13 cellular contexts compared by ENCODE assay signal in genomic region chr17:53749178-53749577, GRCh38.
DNase-seq lines count a peak whose midpoint lies in the region; ATAC-seq, FAIRE-seq and TF ChIP-seq lines count a peak whose summit lies in the region.
"Had no signal": no experiment of that assay in that cellular context is flagged by ENCODE, and none has a peak within 500 bp of the region (broad histone marks: within the 10 kb centered on the region; RNA-seq: fewer than 3 reads in every experiment).

No MANE protein-coding gene starts in this region.

- no peak overlapping the region for H4K91ac ChIP-seq in H9 (ENCODE audit: insufficient read length, low read depth, low read length)

- no peak overlapping the region for H3K27ac ChIP-seq in H9 (ENCODE audit: insufficient read length, low read depth, low read length)
- no peak overlapping the region for H3K27ac ChIP-seq in small intestine (ENCODE audit: low read depth in 1 of 2, low read length in 1 of 2)
- H3K27ac ChIP-seq: heart right ventricle, skin epidermis had no signal

- no peak for ATAC-seq in GM19467 (IDR thresholded peaks at IDR 0.05; ENCODE audit: unreplicated experiment)
- ATAC-seq: heart right ventricle had no signal

- H3K9me3 ChIP-seq in H9 (ENCODE audit: control insufficient read depth, low read depth, low read length), result no peaks in the 10 kb centered on the region
- no peaks in the 10 kb centered on the region for H3K9me3 ChIP-seq in small intestine (ENCODE audit: control insufficient read depth, low read depth)

- H3K36me3 Mint-ChIP-seq in H9 (ENCODE audit: insufficient read depth in 1 of 3, low read depth in 3 of 3), result peaks cover 13 to 34% (median 23%) of the 10 kb centered on the region in 3 experiments

- H2BK5ac ChIP-seq in H9 (ENCODE audit: insufficient read length, low read length), result no peak overlapping the region

- no peak overlapping the region for H2BK20ac ChIP-seq in H9 (ENCODE audit: low read depth, low read length, poor library complexity, severe bottlenecking)

- no peak overlapping the region for H2AFZ ChIP-seq in H9 (ENCODE audit: low read length)

- H3K4ac ChIP-seq in H9 (ENCODE audit: low read depth, low read length), result no peak overlapping the region

- H3K79me1 ChIP-seq in H9 (ENCODE audit: insufficient read depth, low read depth, low read length, poor library complexity, severe bottlenecking), result no peaks in the 10 kb centered on the region

- H3K4me2 ChIP-seq in H9 (ENCODE audit: insufficient read depth, insufficient read length, low read length), result no peak overlapping the region

- H3K4me3 ChIP-seq in small intestine (ENCODE audit: low read depth in 1 of 2, low read length in 2 of 2), result no peak overlapping the region
- H3K4me3 ChIP-seq: heart right ventricle, skin epidermis had no signal

- no peak overlapping the region for H4K5ac ChIP-seq in H9 (ENCODE audit: insufficient read length, low read depth, low read length)

- peaks cover 32 to 35% of the 10 kb centered on the region in 2 experiments for H3K4me1 Mint-ChIP-seq in H9
- H3K4me1 Mint-ChIP-seq: activated CD4-positive, alpha-beta T cell treated with anti-CD3 and anti-CD28 coated beads, Interleukin-2, amount 10 ng/mL, durations not matched to agents 7 days and 5 days had no signal

- H3K14ac ChIP-seq in H9 (ENCODE audit: insufficient read depth, low read length), result no peak overlapping the region

- no peak overlapping the region for H2AK5ac ChIP-seq in H9 (ENCODE audit: insufficient read length, low read length)

- peaks cover 20 to 28% of the 10 kb centered on the region in 2 experiments for H3K9me3 Mint-ChIP-seq in H9

- no peak overlapping the region for H3T11ph ChIP-seq in H9 (ENCODE audit: low read length)

- peak overlapping the region; percentile 70 to 97 (median 80); a peak in 5 of 7 replicates for H3K27ac Mint-ChIP-seq in H9
- H3K27ac Mint-ChIP-seq: activated CD4-positive, alpha-beta T cell treated with anti-CD3 and anti-CD28 coated beads, Interleukin-2, amount 10 ng/mL, durations not matched to agents 7 days and 5 days had no signal

- DNase-seq in H9 (peak; percentile 60), RPMI7951 (ENCODE audit: low read depth) (peak; percentile 48), glomerular visceral epithelial cell (ENCODE audit: extremely low spot score) (peak; percentile 59), small intestine (peak; percentile 9), SKM-1 treated with dmso at 0.1 percent for 144 hours (lab: John Stamatoyannopoulos, UW; ENCODE audit: unreplicated experiment) (no peak)
- no peak for DNase-seq in activated CD8-positive, alpha-beta memory T cell treated with anti-CD3 and anti-CD28 coated beads, Interleukin-2, amount 50 U/mL, for 4 hours
- DNase-seq: activated CD4-positive, alpha-beta T cell treated with anti-CD3 and anti-CD28 coated beads, Interleukin-2, amount 10 ng/mL, durations not matched to agents 7 days and 5 days; activated gamma-delta T cell treated with Interleukin-2 at 50 U/mL for 16 hours; heart right ventricle; Karpas-422; NCI-H446 treated with DMSO at 0.1 percent for 48 hours had no signal

- H3K23ac ChIP-seq in H9 (ENCODE audit: insufficient read length, low read depth, low read length), result no peak overlapping the region

- H3K9ac ChIP-seq in H9 (ENCODE audit: extremely low read depth, insufficient read length, low read length), result no peak overlapping the region

- TF ChIP-seq CTCF in H9 (conservative IDR thresholded peaks at IDR 0.05), result no peak

- H4K20me1 ChIP-seq in H9 (ENCODE audit: control insufficient read depth, insufficient read depth, insufficient read length), result no peaks in the 10 kb centered on the region

- no peak overlapping the region for H2BK15ac ChIP-seq in H9 (ENCODE audit: low read depth, low read length)

- H3K27me3 Mint-ChIP-seq in H9 (ENCODE audit: low read depth), result no peaks in the 10 kb centered on the region
- H3K27me3 Mint-ChIP-seq: activated CD4-positive, alpha-beta T cell treated with anti-CD3 and anti-CD28 coated beads, Interleukin-2, amount 10 ng/mL, durations not matched to agents 7 days and 5 days had no signal

- no peaks in the 10 kb centered on the region for H3K4me1 ChIP-seq in H9 (ENCODE audit: insufficient read depth, low read length)
- no peaks in the 10 kb centered on the region for H3K4me1 ChIP-seq in small intestine (ENCODE audit: control insufficient read depth in 2 of 2, insufficient read depth in 1 of 2, low read depth in 1 of 2, low read length in 1 of 2)
- H3K4me1 ChIP-seq: heart right ventricle had no signal

- FAIRE-seq in small intestine (lab: Jason Lieb, UNC), result no peak

- no peak overlapping the region for H3K56ac ChIP-seq in H9 (ENCODE audit: insufficient read length, low read depth, low read length)

- H3K79me2 ChIP-seq in H9 (ENCODE audit: insufficient read depth, low read length), result no peaks in the 10 kb centered on the region

- H2BK120ac ChIP-seq in H9 (ENCODE audit: low read depth, low read length, poor library complexity, severe bottlenecking), result no peak overlapping the region

- no CpG with 5 or more reads among the region's 1 CpG for WGBS in H9 (ENCODE audit: extremely low coverage, insufficient read length, low lambda C conversion rate)
- WGBS in small intestine, 3 donors, result 57 to 84% (median 70%) methylated on average over 1 of the region's 1 CpG

- no peak overlapping the region for H2BK12ac ChIP-seq in H9 (ENCODE audit: insufficient read length, low read depth, low read length)

- H3K18ac ChIP-seq in H9 (ENCODE audit: insufficient read length, low read depth, low read length), result no peak overlapping the region

- no peaks in the 10 kb centered on the region for H3K36me3 ChIP-seq in small intestine (ENCODE audit: control insufficient read depth in 2 of 2, insufficient read depth in 2 of 2, low read length in 2 of 2)
- H3K36me3 ChIP-seq: heart right ventricle had no signal

- H3K4me3 Mint-ChIP-seq in H9, result no peak overlapping the region; a peak in 1 of 5 replicates
- H3K4me3 Mint-ChIP-seq: activated CD4-positive, alpha-beta T cell treated with anti-CD3 and anti-CD28 coated beads, Interleukin-2, amount 10 ng/mL, durations not matched to agents 7 days and 5 days had no signal

- no peak overlapping the region for H4K8ac ChIP-seq in H9 (replicated peaks; ENCODE audit: insufficient read length, low read depth, low read length)

- H3K27me3 ChIP-seq in H9 (ENCODE audit: insufficient read depth, low read length) (no peaks in the 10 kb centered on the region), small intestine (ENCODE audit: control insufficient read depth in 2 of 2, insufficient read depth in 2 of 2, low read length in 2 of 2) (no peaks in the 10 kb centered on the region)

- no peaks in the 10 kb centered on the region for H3K23me2 ChIP-seq in H9 (ENCODE audit: insufficient read length, low read depth, low read length, poor library complexity, severe bottlenecking)

Comparison
In these comparisons a context has a peak if more than half of its experiments do, and no peak if none do; other contexts are left out.
1. DNase-seq: peak in H9 (single experiment), RPMI7951 (single experiment), glomerular visceral epithelial cell (single experiment) and small intestine (single experiment); none in activated CD8-positive, alpha-beta memory T cell treated with anti-CD3 and anti-CD28 coated beads, Interleukin-2, amount 50 U/mL, for 4 hours (single experiment) and SKM-1 treated with dmso at 0.1 percent for 144 hours (single experiment).